ENCODE assay signal across 11 cellular contexts in genomic region chr17:2689411-2690164, GRCh38. TPM values are rescaled to one million over a fixed set of nuclear protein-coding genes. Genes with fewer than 3 reads are reported as not detected.
DNase-seq lines count a peak whose midpoint lies in the region; ATAC-seq and TF ChIP-seq lines count a peak whose summit lies in the region.
"Had no signal": no experiment of that assay in that cellular context is flagged by ENCODE, and none has a peak within 500 bp of the region (broad histone marks: within the 10 kb centered on the region; RNA-seq: fewer than 3 reads in every experiment).

No MANE protein-coding gene starts in this region.

- peaks cover 0 to 24% (median 0%) of the 10 kb centered on the region in 3 donors for H3K36me3 Mint-ChIP-seq in naive thymus-derived CD8-positive, alpha-beta T cell

- H3K9me3 ChIP-seq in adrenal gland (replicated peaks in 1 of 3): no peaks in the 10 kb centered on the region
- H3K9me3 ChIP-seq in left lung: no peaks in the 10 kb centered on the region

- intact Hi-C loops in adrenal gland (cut with DNase I): no loop called here
- intact Hi-C loops in left lung (cut with DNase I): loop anchor here in 1 of 2 donors (10.0 kb wide), 1 partner anchor 95 kb away; the partner anchor contains the start of gene PAFAH1B1

- peak; percentile 30 for DNase-seq in GM13976 (ENCODE audit: low spot score)
- DNase-seq in adrenal gland: peak in 4 of 7 donors; percentile 15 to 63 (median 42)
- DNase-seq in left lung: peak; percentile 31 to 79
- DNase-seq in naive thymus-derived CD8-positive, alpha-beta T cell: no peak
- DNase-seq: NCI-H2081 treated with DMSO at 0.1 percent for 48 hours; stimulated activated CD4-positive, alpha-beta T cell treated with anti-CD3 and anti-CD28 coated beads, Interleukin-4, amount 100 ng/mL, for 4 hours; T-helper 9 cell had no signal

- POLR2A ChIA-PET in naive thymus-derived CD8-positive, alpha-beta T cell (lab: Charles Lee): interaction anchor here (0.6 kb wide), 1 partner anchor 137 kb away, joined by 7 read pairs; no protein-coding TSS in a partner anchor

- peaks cover 0 to 43% of the 10 kb centered on the region in 2 donors for H3K36me3 ChIP-seq in adrenal gland (replicated peaks in 1 of 2)
- H3K36me3 ChIP-seq in left lung: peaks cover 0 to 54% of the 10 kb centered on the region in 2 donors

- ATAC-seq in left lung: peak; percentile 5
- ATAC-seq in GM18861 (IDR thresholded peaks at IDR 0.05; ENCODE audit: unreplicated experiment): no peak
- ATAC-seq in GM21529 (IDR thresholded peaks at IDR 0.05; ENCODE audit: unreplicated experiment): no peak
- no peak for ATAC-seq in naive thymus-derived CD8-positive, alpha-beta T cell
- no peak for ATAC-seq in GM21515 (IDR thresholded peaks at IDR 0.05; ENCODE audit: unreplicated experiment)

- H3K27ac ChIP-seq in 22Rv1: peak overlapping the region; percentile 47; the same call in 1 of the 2 replicates
- peak overlapping the region in 1 of 5 donors; percentile 65 for H3K27ac ChIP-seq in adrenal gland
- no peak overlapping the region for H3K27ac ChIP-seq in left lung

- H3K27me3 ChIP-seq in adrenal gland: no peaks in the 10 kb centered on the region
- no peaks in the 10 kb centered on the region for H3K27me3 ChIP-seq in left lung

- H3K9me3 Mint-ChIP-seq in naive thymus-derived CD8-positive, alpha-beta T cell: no peaks in the 10 kb centered on the region

- no peaks in the 10 kb centered on the region for H3K27me3 Mint-ChIP-seq in naive thymus-derived CD8-positive, alpha-beta T cell

- no peak for TF ChIP-seq POLR2A in adrenal gland (IDR thresholded peaks at IDR 0.05)

- TF ChIP-seq CTCF in 22Rv1 (IDR thresholded peaks at IDR 0.05) (no peak), GM13976 (IDR thresholded peaks at IDR 0.05; ENCODE audit: borderline replicate concordance, control extremely low read depth, extremely low read depth, insufficient read depth, missing control alignments) (no peak), adrenal gland (IDR thresholded peaks at IDR 0.05) (no peak), left lung (IDR thresholded peaks at IDR 0.05) (no peak)

- peak overlapping the region in 1 of 10 donors; percentile 62 for H3K4me3 Mint-ChIP-seq in naive thymus-derived CD8-positive, alpha-beta T cell

- WGBS in adrenal gland, 4 donors: 63 to 71% (median 70%) methylated on average over 6 to 40 of the region's 40 CpGs

- H3K4me3 ChIP-seq in adrenal gland (no peak overlapping the region), left lung (no peak overlapping the region)

- in situ Hi-C loops in GM13976 (cut with MboI; ENCODE audit: low sequenced_read_pairs, unreplicated experiment): no loop called here

- peak overlapping the region in 5 of 10 donors; percentile 28 to 88 (median 71) for H3K27ac Mint-ChIP-seq in naive thymus-derived CD8-positive, alpha-beta T cell

- H3K4me1 Mint-ChIP-seq in naive thymus-derived CD8-positive, alpha-beta T cell: peaks cover 0 to 15% (median 8%) of the 10 kb centered on the region in 4 donors

- H3K4me1 ChIP-seq in adrenal gland (replicated peaks in 1 of 2) (peaks cover 12 to 27% of the 10 kb centered on the region in 2 donors), left lung (peaks cover 13 to 15% of the 10 kb centered on the region in 2 donors)

RNA-seq across cellular contexts. Expression of gene CLUH, which starts 22.0 kb away (rescaled TPM):
- 100 to 1,000 TPM; 116 to 191 (median 135) TPM for total RNA-seq in adrenal gland
- polyA plus RNA-seq in adrenal gland: 100 to 1,000 TPM in 2 of 3 donors, 10 to 100 TPM in 1; 57.6 to 118 (median 109) TPM
- 10 to 100 TPM; 45.3 to 71.8 TPM for total RNA-seq in left lung
- total RNA-seq in naive thymus-derived CD8-positive, alpha-beta T cell: 10 to 100 TPM; 48.6 to 57.1 TPM
- 10 to 100 TPM in 1 of 3 donors, 1 to 10 TPM in 2; 8.2 to 15.3 (median 8.7) TPM for polyA plus RNA-seq in naive thymus-derived CD8-positive, alpha-beta T cell

RNA-seq across cellular contexts. Expression of gene CCDC92B, which starts 59.9 kb away (rescaled TPM):
- 1 to 10 TPM in 1 of 8 donors, under 1 TPM in 4, not detected in 3; 0.10 to 1.5 (median 0.17) TPM for total RNA-seq in adrenal gland
- polyA plus RNA-seq in adrenal gland: 1 to 10 TPM in 1 of 3 donors, under 1 TPM in 2; 0.59 to 4.7 (median 0.77) TPM
- total RNA-seq in left lung: under 1 TPM; 0.15 to 0.18 TPM
- total RNA-seq in naive thymus-derived CD8-positive, alpha-beta T cell: under 1 TPM; 0.16 to 0.30 TPM
- not detected for polyA plus RNA-seq in naive thymus-derived CD8-positive, alpha-beta T cell

Comparison
In these comparisons a context has a peak if more than half of its experiments do, and no peak if none do; other contexts are left out.
1. DNase-seq: peak in GM13976 (single experiment), adrenal gland (4 of 7) and left lung (2 of 2); none in naive thymus-derived CD8-positive, alpha-beta T cell (0 of 10).